11 cellular contexts compared by ENCODE assay signal in genomic region chr2:216426938-216427337, GRCh38. TPM values are rescaled to one million over a fixed set of nuclear protein-coding genes. Genes with fewer than 3 reads are reported as not detected.
DNase-seq lines count a peak whose midpoint lies in the region; ATAC-seq and TF ChIP-seq lines count a peak whose summit lies in the region.
"Had no signal": no experiment of that assay in that cellular context is flagged by ENCODE, and none has a peak within 500 bp of the region (broad histone marks: within the 10 kb centered on the region; RNA-seq: fewer than 3 reads in every experiment).

No MANE protein-coding gene starts in this region.

- DNase-seq in GM04504 (ENCODE audit: low read depth) (peak; percentile 67), SK-N-SH (no peak), fibroblast of villous mesenchyme (ENCODE audit: low read depth) (peak; percentile 56), psoas muscle (no peak), GM10266 (ENCODE audit: extremely low spot score) (no peak)
- no peak for DNase-seq in activated CD8-positive, alpha-beta T cell treated with anti-CD3 and anti-CD28 coated beads, Interleukin-2, amount 10 ng/mL, durations not matched to agents 7 days and 5 days
- DNase-seq in activated naive CD4-positive, alpha-beta T cell treated with anti-CD3 and anti-CD28 coated beads, Interleukin-2, amount 10 ng/mL, durations not matched to agents 7 days and 5 days = no peak
- DNase-seq: body of pancreas, NCI-H1694 had no signal

- H3K36me3 ChIP-seq in SK-N-SH (replicated peaks in 1 of 2; ENCODE audit: control insufficient read depth in 1 of 2, insufficient read depth in 2 of 2, low read length in 1 of 2) (peaks cover 59 to 68% of the 10 kb centered on the region in 2 experiments), psoas muscle (ENCODE audit: insufficient read depth in 1 of 2, low read depth in 1 of 2) (peaks cover 12 to 75% of the 10 kb centered on the region in 2 donors)

- no peak overlapping the region for H3K4me3 Mint-ChIP-seq in activated CD8-positive, alpha-beta T cell treated with anti-CD3 and anti-CD28 coated beads, Interleukin-2, amount 10 ng/mL, durations not matched to agents 7 days and 5 days
- no peak overlapping the region for H3K4me3 Mint-ChIP-seq in activated naive CD4-positive, alpha-beta T cell treated with anti-CD3 and anti-CD28 coated beads, Interleukin-2, amount 10 ng/mL, durations not matched to agents 7 days and 5 days
- H3K4me3 Mint-ChIP-seq: type B pancreatic cell had no signal

- no peak overlapping the region for H2AFZ ChIP-seq in SK-N-SH (ENCODE audit: low read depth)

- TF ChIP-seq RAD21 in SK-N-SH (IDR thresholded peaks at IDR 0.05; ENCODE audit: low read length) = no peak

- H3K4me3 ChIP-seq in SK-N-SH (ENCODE audit: low read depth in 2 of 2, low read length in 1 of 2) (no peak overlapping the region), fibroblast of villous mesenchyme (ENCODE audit: low read depth, low read length) (no peak overlapping the region), psoas muscle (no peak overlapping the region)
- H3K4me3 ChIP-seq: body of pancreas had no signal

- intact Hi-C loops in psoas muscle (cut with DNase I) = no loop called here

- H3K4me2 ChIP-seq in SK-N-SH = peak overlapping the region; percentile 50

- no peaks in the 10 kb centered on the region for H3K79me2 ChIP-seq in SK-N-SH (ENCODE audit: insufficient read depth)

- H3K9me3 ChIP-seq in SK-N-SH (no peaks in the 10 kb centered on the region), psoas muscle (no peaks in the 10 kb centered on the region)
- H3K9me3 ChIP-seq: body of pancreas had no signal

- no peaks in the 10 kb centered on the region for H4K20me1 ChIP-seq in SK-N-SH (ENCODE audit: insufficient read depth)

- WGBS in SK-N-SH (ENCODE audit: low lambda C conversion rate) = 6% methylated on average over 4 of the region's 4 CpGs
- 30 to 55% (median 48%) methylated on average over 4 of the region's 4 CpGs for WGBS in psoas muscle, 3 donors

- peaks cover 72% of the 10 kb centered on the region for H3K36me3 Mint-ChIP-seq in activated CD8-positive, alpha-beta T cell treated with anti-CD3 and anti-CD28 coated beads, Interleukin-2, amount 10 ng/mL, durations not matched to agents 7 days and 5 days (ENCODE audit: low read depth)
- peaks cover 79% of the 10 kb centered on the region for H3K36me3 Mint-ChIP-seq in activated naive CD4-positive, alpha-beta T cell treated with anti-CD3 and anti-CD28 coated beads, Interleukin-2, amount 10 ng/mL, durations not matched to agents 7 days and 5 days

- ATAC-seq in psoas muscle (peak; percentile 52 to 78 (median 58)), GM19328 (IDR thresholded peaks at IDR 0.05; ENCODE audit: unreplicated experiment) (no peak)
- no peak for ATAC-seq in activated CD8-positive, alpha-beta T cell treated with anti-CD3 and anti-CD28 coated beads, Interleukin-2, amount 10 ng/mL, durations not matched to agents 7 days and 5 days
- ATAC-seq: body of pancreas had no signal

- no peaks in the 10 kb centered on the region for H3K9me3 Mint-ChIP-seq in activated CD8-positive, alpha-beta T cell treated with anti-CD3 and anti-CD28 coated beads, Interleukin-2, amount 10 ng/mL, durations not matched to agents 7 days and 5 days (ENCODE audit: insufficient read depth)
- H3K9me3 Mint-ChIP-seq in activated naive CD4-positive, alpha-beta T cell treated with anti-CD3 and anti-CD28 coated beads, Interleukin-2, amount 10 ng/mL, durations not matched to agents 7 days and 5 days = peaks cover 5% of the 10 kb centered on the region
- H3K9me3 Mint-ChIP-seq: type B pancreatic cell had no signal

- no peak overlapping the region for H3K27ac Mint-ChIP-seq in activated CD8-positive, alpha-beta T cell treated with anti-CD3 and anti-CD28 coated beads, Interleukin-2, amount 10 ng/mL, durations not matched to agents 7 days and 5 days
- H3K27ac Mint-ChIP-seq in activated naive CD4-positive, alpha-beta T cell treated with anti-CD3 and anti-CD28 coated beads, Interleukin-2, amount 10 ng/mL, durations not matched to agents 7 days and 5 days = no peak overlapping the region
- H3K27ac Mint-ChIP-seq: type B pancreatic cell had no signal

- no peak for TF ChIP-seq CTCF in SK-N-SH (IDR thresholded peaks at IDR 0.05)
- no peak for TF ChIP-seq CTCF in fibroblast of villous mesenchyme (IDR thresholded peaks at IDR 0.05; ENCODE audit: insufficient read depth, low read depth, low read length)
- TF ChIP-seq CTCF in psoas muscle (IDR thresholded peaks at IDR 0.05) = no peak
- TF ChIP-seq CTCF in GM10266 (IDR thresholded peaks at IDR 0.05; ENCODE audit: control insufficient read depth, insufficient read depth, low read depth, missing control alignments) = no peak

- H3K27ac ChIP-seq in SK-N-SH (ENCODE audit: low read depth in 2 of 2, low read length in 1 of 2) = peak overlapping the region; percentile 83 to 87
- peak overlapping the region; percentile 75 for H3K27ac ChIP-seq in psoas muscle
- H3K27ac ChIP-seq: body of pancreas had no signal

- no peaks in the 10 kb centered on the region for H3K27me3 Mint-ChIP-seq in activated CD8-positive, alpha-beta T cell treated with anti-CD3 and anti-CD28 coated beads, Interleukin-2, amount 10 ng/mL, durations not matched to agents 7 days and 5 days (ENCODE audit: low read depth)
- H3K27me3 Mint-ChIP-seq in activated naive CD4-positive, alpha-beta T cell treated with anti-CD3 and anti-CD28 coated beads, Interleukin-2, amount 10 ng/mL, durations not matched to agents 7 days and 5 days = no peaks in the 10 kb centered on the region
- H3K27me3 Mint-ChIP-seq: type B pancreatic cell had no signal

- peaks cover 0 to 11% of the 10 kb centered on the region in 2 experiments; a peak in 2 of 4 replicates for H3K4me1 ChIP-seq in SK-N-SH (ENCODE audit: control insufficient read depth in 1 of 2, insufficient read depth in 2 of 2, low read depth in 1 of 2, low read length in 1 of 2)
- peaks cover 36% of the 10 kb centered on the region for H3K4me1 ChIP-seq in psoas muscle
- H3K4me1 ChIP-seq: body of pancreas had no signal

- CTCF ChIA-PET in SK-N-SH (lab: Yijun Ruan, JAX) = no interaction called here
- CTCF ChIA-PET in activated CD8-positive, alpha-beta T cell treated with anti-CD3 and anti-CD28 coated beads, Interleukin-2, amount 10 ng/mL, durations not matched to agents 7 days and 5 days (lab: Charles Lee) = interaction anchor here (1.1 kb wide), 1 partner anchor 16 kb away, joined by 3 read pairs; no protein-coding TSS in a partner anchor
- CTCF ChIA-PET in activated naive CD4-positive, alpha-beta T cell treated with anti-CD3 and anti-CD28 coated beads, Interleukin-2, amount 10 ng/mL, durations not matched to agents 7 days and 5 days (lab: Charles Lee) = interaction anchor here (1.2 kb wide), 1 partner anchor 24 kb away, joined by 3 read pairs; no protein-coding TSS in a partner anchor

- peak overlapping the region; percentile 5; the same call in 1 of the 2 replicates for H3K9ac ChIP-seq in SK-N-SH

- POLR2A ChIA-PET in SK-N-SH (lab: Yijun Ruan, JAX) = no interaction called here
- POLR2A ChIA-PET in activated CD8-positive, alpha-beta T cell treated with anti-CD3 and anti-CD28 coated beads, Interleukin-2, amount 10 ng/mL, durations not matched to agents 7 days and 5 days (lab: Charles Lee) = no interaction called here

- TF ChIP-seq EP300 in SK-N-SH (IDR thresholded peaks at IDR 0.05; ENCODE audit: borderline replicate concordance in 1 of 2, low read depth in 1 of 2, low read length in 1 of 2) = peak in 1 of 2 experiments; percentile 65; a peak in 1 of 4 replicates

- H3K9me2 ChIP-seq in SK-N-SH = no peaks in the 10 kb centered on the region

- H3F3A ChIP-seq in SK-N-SH (replicated peaks; ENCODE audit: insufficient read depth) = peaks cover 31% of the 10 kb centered on the region

- peaks cover 8% of the 10 kb centered on the region for H3K4me1 Mint-ChIP-seq in activated CD8-positive, alpha-beta T cell treated with anti-CD3 and anti-CD28 coated beads, Interleukin-2, amount 10 ng/mL, durations not matched to agents 7 days and 5 days (ENCODE audit: low read depth)
- peaks cover 2% of the 10 kb centered on the region for H3K4me1 Mint-ChIP-seq in activated naive CD4-positive, alpha-beta T cell treated with anti-CD3 and anti-CD28 coated beads, Interleukin-2, amount 10 ng/mL, durations not matched to agents 7 days and 5 days

- H3K27me3 ChIP-seq in SK-N-SH (ENCODE audit: insufficient read depth) (no peaks in the 10 kb centered on the region), psoas muscle (ENCODE audit: insufficient read depth in 3 of 3, low read length in 2 of 3) (no peaks in the 10 kb centered on the region)
- H3K27me3 ChIP-seq: body of pancreas had no signal

TF ChIP-seq in SK-N-SH, 30 proteins besides CTCF, POLR2A, EP300 and RAD21 (continues in another document):
- TF ChIP-seq, protein P1, sequence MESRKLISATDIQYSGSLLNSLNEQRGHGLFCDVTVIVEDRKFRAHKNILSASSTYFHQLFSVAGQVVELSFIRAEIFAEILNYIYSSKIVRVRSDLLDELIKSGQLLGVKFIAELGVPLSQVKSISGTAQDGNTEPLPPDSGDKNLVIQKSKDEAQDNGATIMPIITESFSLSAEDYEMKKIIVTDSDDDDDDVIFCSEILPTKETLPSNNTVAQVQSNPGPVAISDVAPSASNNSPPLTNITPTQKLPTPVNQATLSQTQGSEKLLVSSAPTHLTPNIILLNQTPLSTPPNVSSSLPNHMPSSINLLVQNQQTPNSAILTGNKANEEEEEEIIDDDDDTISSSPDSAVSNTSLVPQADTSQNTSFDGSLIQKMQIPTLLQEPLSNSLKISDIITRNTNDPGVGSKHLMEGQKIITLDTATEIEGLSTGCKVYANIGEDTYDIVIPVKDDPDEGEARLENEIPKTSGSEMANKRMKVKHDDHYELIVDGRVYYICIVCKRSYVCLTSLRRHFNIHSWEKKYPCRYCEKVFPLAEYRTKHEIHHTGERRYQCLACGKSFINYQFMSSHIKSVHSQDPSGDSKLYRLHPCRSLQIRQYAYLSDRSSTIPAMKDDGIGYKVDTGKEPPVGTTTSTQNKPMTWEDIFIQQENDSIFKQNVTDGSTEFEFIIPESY (IDR thresholded peaks at IDR 0.05; ENCODE audit: borderline replicate concordance, low read depth) = no peak
- no peak for TF ChIP-seq MXI1 (IDR thresholded peaks at IDR 0.05; ENCODE audit: low read depth, low read length)

RNA-seq across cellular contexts. Expression of gene SMARCAL1, which starts 14.7 kb away (rescaled TPM):
- polyA plus RNA-seq in SK-N-SH (2012; rRNA removed) (26.1 and 27.0 TPM in 2 replicates), psoas muscle (10 to 100 TPM in 2 of 3 donors, 1 to 10 TPM in 1; 7.9 to 18.3 (median 11.4) TPM)
- 16.0 and 19.7 TPM in 2 replicates for polyA plus RNA-seq in SK-N-SH (2012; cell fraction: cytosol; rRNA removed)
- polyA plus RNA-seq in SK-N-SH (2012; cell fraction: nucleus; rRNA removed) = 21.7 and 28.1 TPM in 2 replicates
- total RNA-seq in fibroblast of villous mesenchyme (14.5 and 20.3 TPM in 2 replicates), psoas muscle (10 to 100 TPM in 2 of 4 donors, 1 to 10 TPM in 2; 8.3 to 15.2 (median 10.8) TPM)
- 10 to 100 TPM; 26.8 to 29.9 TPM for total RNA-seq in activated CD8-positive, alpha-beta T cell treated with anti-CD3 and anti-CD28 coated beads, Interleukin-2, amount 10 ng/mL, durations not matched to agents 7 days and 5 days

RNA-seq across cellular contexts. Expression of gene MARCHF4, which starts 54.7 kb away (rescaled TPM):
- 7.3 and 7.6 TPM in 2 replicates for polyA plus RNA-seq in SK-N-SH (2012; rRNA removed)
- 6.3 and 7.8 TPM in 2 replicates for polyA plus RNA-seq in SK-N-SH (2012; cell fraction: cytosol; rRNA removed)
- polyA plus RNA-seq in SK-N-SH (2012; cell fraction: nucleus; rRNA removed) = 6.8 and 7.7 TPM in 2 replicates
- total RNA-seq in fibroblast of villous mesenchyme = 5.2 and 10.8 TPM in 2 replicates
- total RNA-seq in psoas muscle = not detected
- under 1 TPM in 2 of 3 donors, not detected in 1; 0.01 to 0.04 TPM for polyA plus RNA-seq in psoas muscle
- not detected for total RNA-seq in activated CD8-positive, alpha-beta T cell treated with anti-CD3 and anti-CD28 coated beads, Interleukin-2, amount 10 ng/mL, durations not matched to agents 7 days and 5 days

Comparison
In these comparisons a context has a peak if more than half of its experiments do, and no peak if none do; other contexts are left out.
1. DNase-seq: peak in GM04504 (single experiment) and fibroblast of villous mesenchyme (single experiment); none in SK-N-SH (single experiment), psoas muscle (0 of 2), activated CD8-positive, alpha-beta T cell treated with anti-CD3 and anti-CD28 coated beads, Interleukin-2, amount 10 ng/mL, durations not matched to agents 7 days and 5 days (single experiment), GM10266 (single experiment) and activated naive CD4-positive, alpha-beta T cell treated with anti-CD3 and anti-CD28 coated beads, Interleukin-2, amount 10 ng/mL, durations not matched to agents 7 days and 5 days (single experiment).
2. ATAC-seq: peak in psoas muscle (4 of 4); none in activated CD8-positive, alpha-beta T cell treated with anti-CD3 and anti-CD28 coated beads, Interleukin-2, amount 10 ng/mL, durations not matched to agents 7 days and 5 days (single experiment) and GM19328 (single experiment).